ENCODE assay signal across 3 cellular contexts in the genomic region with DNA sequence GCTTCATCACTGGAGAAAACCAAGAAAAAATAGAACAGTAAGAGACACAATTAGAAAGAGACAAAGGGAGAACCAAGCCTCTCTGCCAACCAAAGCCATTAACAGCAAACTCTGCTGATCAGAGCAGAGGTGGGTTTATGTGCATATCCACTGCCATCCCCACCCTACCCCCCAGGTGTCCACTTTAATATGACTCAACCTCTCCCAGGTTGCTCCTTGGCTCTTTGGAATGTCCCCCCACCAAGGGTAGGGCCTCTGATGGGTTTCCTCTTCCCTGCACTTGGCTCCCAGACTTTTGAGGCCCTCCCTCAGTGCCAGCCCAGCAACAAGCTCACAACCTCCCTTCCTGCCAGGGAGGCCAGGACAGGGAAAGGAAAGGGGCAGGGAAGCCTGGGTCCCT.
"Had no signal": no experiment of that assay in that cellular context is flagged by ENCODE, and none has a peak within 500 bp of the region (broad histone marks: within the 10 kb centered on the region; RNA-seq: fewer than 3 reads in every experiment).

No MANE protein-coding gene starts in this region.

- DNase-seq: GDM1, GF-D8 had no signal

- H3K4me3 ChIP-seq: GM12878 had no signal
